ENCODE assay signal across 8 cellular contexts in genomic region chr17:77476920-77477805, GRCh38.
A peak's percentile ranks its signal among the peaks of the same experiment; 100 is the strongest.
DNase-seq lines count a peak whose midpoint lies in the region; ATAC-seq and TF ChIP-seq lines count a peak whose summit lies in the region.

No MANE protein-coding gene starts in this region.

- peak in 1 of 2 donors; percentile 28 for ATAC-seq in activated T-cell treated with anti-CD3 and anti-CD28 coated beads, Interleukin-2, amount 50 U/mL, for 4 hours
- ATAC-seq in heart left ventricle (peak; percentile 68 to 86 (median 84)), HG02678 (IDR thresholded peaks at IDR 0.05; ENCODE audit: unreplicated experiment) (no peak)

- no peak for TF ChIP-seq POLR2A in heart left ventricle (IDR thresholded peaks at IDR 0.05)

- H3K4me3 Mint-ChIP-seq in activated T-cell treated with anti-CD3 and anti-CD28 coated beads, Interleukin-2, amount 50 U/mL, for 4 hours: peak overlapping the region; percentile 29
- H3K4me3 Mint-ChIP-seq in activated naive CD8-positive, alpha-beta T cell: peak overlapping the region; percentile 75

- peaks cover 11 to 82% (median 68%) of the 10 kb centered on the region in 12 donors for H3K4me1 ChIP-seq in heart left ventricle

- no peak for TF ChIP-seq CTCF in heart left ventricle (IDR thresholded peaks at IDR 0.05)

- peak overlapping the region in 2 of 12 donors; percentile 13 to 19 for H3K4me3 ChIP-seq in heart left ventricle

- WGBS in heart left ventricle, 4 donors: 29 to 37% (median 33%) methylated on average over 22 of the region's 22 CpGs

- intact Hi-C loops in heart left ventricle (cut with DNase I): loop anchor here in 1 of 10 donors (5.0 kb wide), 1 partner anchor 45 kb away; no protein-coding TSS in a partner anchor

- no peaks in the 10 kb centered on the region for H3K27me3 Mint-ChIP-seq in activated T-cell treated with anti-CD3 and anti-CD28 coated beads, Interleukin-2, amount 50 U/mL, for 4 hours (ENCODE audit: low read depth)
- no peaks in the 10 kb centered on the region for H3K27me3 Mint-ChIP-seq in activated naive CD8-positive, alpha-beta T cell

- H3K4me1 Mint-ChIP-seq in activated T-cell treated with anti-CD3 and anti-CD28 coated beads, Interleukin-2, amount 50 U/mL, for 4 hours (ENCODE audit: low read depth): peaks cover 84% of the 10 kb centered on the region
- peaks cover 78% of the 10 kb centered on the region for H3K4me1 Mint-ChIP-seq in activated naive CD8-positive, alpha-beta T cell (ENCODE audit: low read depth)

- H3K27ac ChIP-seq in heart left ventricle: peak overlapping the region in 11 of 12 donors; percentile 6 to 88 (median 67)

- H3K27me3 ChIP-seq in heart left ventricle: no peaks in the 10 kb centered on the region

- H3K36me3 Mint-ChIP-seq in activated T-cell treated with anti-CD3 and anti-CD28 coated beads, Interleukin-2, amount 50 U/mL, for 4 hours (ENCODE audit: insufficient read depth): peaks cover 6% of the 10 kb centered on the region
- H3K36me3 Mint-ChIP-seq in activated naive CD8-positive, alpha-beta T cell: peaks cover 9% of the 10 kb centered on the region

- H3K36me3 ChIP-seq in heart left ventricle: peaks cover 0 to 8% (median 2%) of the 10 kb centered on the region in 9 donors

- H3K9me3 Mint-ChIP-seq in activated T-cell treated with anti-CD3 and anti-CD28 coated beads, Interleukin-2, amount 50 U/mL, for 4 hours: no peaks in the 10 kb centered on the region
- no peaks in the 10 kb centered on the region for H3K9me3 Mint-ChIP-seq in activated naive CD8-positive, alpha-beta T cell (ENCODE audit: low read depth)

- H3K27ac Mint-ChIP-seq in activated naive CD8-positive, alpha-beta T cell: peak overlapping the region; percentile 94

- DNase-seq in activated T-cell treated with anti-CD3 and anti-CD28 coated beads, Interleukin-2, amount 50 U/mL, for 4 hours: no peak
- no peak for DNase-seq in activated T-cell treated with anti-CD3 and anti-CD28 coated beads for 4 hours
- DNase-seq in heart left ventricle: peak; percentile 60 to 85 (median 73)
- DNase-seq in renal cortical epithelial cell (ENCODE audit: low read depth): peak; percentile 93
- no peak for DNase-seq in NCI-H524 (lab: John Stamatoyannopoulos, UW)
- DNase-seq in SW480 (ENCODE audit: low spot score): no peak

- no peaks in the 10 kb centered on the region for H3K9me3 ChIP-seq in heart left ventricle

Comparison
In these comparisons a context has a peak if more than half of its experiments do, and no peak if none do; other contexts are left out.
1. DNase-seq: peak in heart left ventricle (5 of 5) and renal cortical epithelial cell (single experiment); none in activated T-cell treated with anti-CD3 and anti-CD28 coated beads, Interleukin-2, amount 50 U/mL, for 4 hours (single experiment), activated T-cell treated with anti-CD3 and anti-CD28 coated beads for 4 hours (single experiment), NCI-H524 (0 of 2) and SW480 (single experiment).